36 cellular contexts compared by ENCODE assay signal in genomic region chr4:77446611-77447010, GRCh38.
"Had no signal": no experiment of that assay in that cellular context is flagged by ENCODE, and none has a peak within 500 bp of the region (broad histone marks: within the 10 kb centered on the region; RNA-seq: fewer than 3 reads in every experiment).

No MANE protein-coding gene starts in this region.

- DNase-seq: activated B cell treated with CpG ODN at 0.5 μM for 24 hours; activated CD4-positive, alpha-beta memory T cell treated with anti-CD3 and anti-CD28 coated beads for 36 hours; activated CD4-positive, alpha-beta T cell treated with anti-CD3 and anti-CD28 coated beads for 4 hours; activated CD4-positive, alpha-beta T cell treated with anti-CD3 and anti-CD28 coated beads, Interleukin-2, amount 50 U/mL, for 1 hour; activated CD4-positive, CD25-positive, alpha-beta regulatory T cell treated with anti-CD3 and anti-CD28 coated beads, Interleukin-2, amount 50 U/mL, for 72 hours; activated CD8-positive, alpha-beta memory T cell treated with anti-CD3 and anti-CD28 coated beads, Interleukin-2, amount 50 U/mL, for 4 hours; activated effector memory CD4-positive, alpha-beta T cell treated with Interleukin-2 at 50 U/mL for 16 hours; activated naive CD4-positive, alpha-beta T cell treated with anti-CD3 and anti-CD28 coated beads, Interleukin-2, amount 10 ng/mL, durations not matched to agents 7 days and 5 days; activated naive CD8-positive, alpha-beta T cell treated with anti-CD3 and anti-CD28 coated beads, Interleukin-2, amount 50 U/mL, for 24 hours; activated T-cell treated with anti-CD3 and anti-CD28 coated beads for 4 hours; activated T-cell treated with anti-CD3 and anti-CD28 coated beads, Interleukin-2, amount 50 U/mL, for 4 hours; amniotic stem cell; aorta; body of pancreas; Kasumi-1; KG1; MG63; NCI-H1048; NCI-H1105 treated with DMSO at 0.1 percent for 48 hours; NCI-H1436; NCI-H1694; NCI-H1930; NCI-H2081 treated with DMSO at 0.1 percent for 48 hours; NCI-H226; NCI-H510A; NCI-H526; NCI-H748 treated with DMSO at 0.1 percent for 48 hours; SHP77; SW 1271; T-helper 1 cell; T-helper 2 cell; T-helper 9 cell had no signal

- ATAC-seq: activated naive CD8-positive, alpha-beta T cell treated with anti-CD3 and anti-CD28 coated beads, Interleukin-2, amount 50 U/mL, for 24 hours; activated T-cell treated with anti-CD3 and anti-CD28 coated beads, Interleukin-2, amount 50 U/mL, for 4 hours; body of pancreas; Panc1 had no signal

- H3K27ac ChIP-seq: body of pancreas, breast epithelium, SJSA1, VCaP had no signal

- H3K9me3 ChIP-seq: body of pancreas, breast epithelium, MG63, SJSA1 had no signal

- H3K36me3 ChIP-seq: breast epithelium, MG63, SJSA1 had no signal

- H3K27me3 ChIP-seq: body of pancreas, breast epithelium, MG63 had no signal

- H3K4me3 ChIP-seq: body of pancreas, breast epithelium, MG63, SJSA1 had no signal

- H3K4me1 ChIP-seq: body of pancreas, breast epithelium, SJSA1 had no signal
